ENCODE assay signal across 1 cellular context in genomic region chr16:89217388-89218191, GRCh38.
TF ChIP-seq lines count a peak whose summit lies in the region.

Gene ZNF778 (plus strand): TSS chr16:89217703. CDS start chr16:89221128, 3,425 bp downstream.

TF ChIP-seq in HepG2, 621 proteins besides CTCF, POLR2A, EP300 and RAD21 (continued from another document and continues in another):
- TF ChIP-seq PCBP1 (IDR thresholded peaks at IDR 0.05; ENCODE audit: borderline replicate concordance, low read depth, low read length) (0 out of 2 replicates have a peak, but pooled peaks have one; percentile 21), TBP (CRISPR knock-in tag; IDR thresholded peaks at IDR 0.05) (no peak; the same call in 1 of the 2 replicates), KAT8 (CRISPR knock-in tag; IDR thresholded peaks at IDR 0.05) (peak; percentile 99), ZNF232 (CRISPR knock-in tag; IDR thresholded peaks at IDR 0.05; ENCODE audit: borderline replicate concordance) (peak; percentile 87; the same call in 1 of the 2 replicates), ZNF12 (CRISPR knock-in tag; IDR thresholded peaks at IDR 0.05) (peak; percentile 58; the same call in 1 of the 2 replicates), MAZ (IDR thresholded peaks at IDR 0.05; ENCODE audit: borderline replicate concordance, low read depth, low read length) (peak; percentile 69; the same call in 1 of the 2 replicates), MAZ (CRISPR knock-in tag; IDR thresholded peaks at IDR 0.05; ENCODE audit: low read depth) (peak; percentile 86), USF2 (IDR thresholded peaks at IDR 0.05; ENCODE audit: low read depth, low read length) (no peak), USF2 (CRISPR knock-in tag; IDR thresholded peaks at IDR 0.05; ENCODE audit: borderline replicate concordance) (no peak; the same call in 1 of the 2 replicates), THYN1 (CRISPR knock-in tag; IDR thresholded peaks at IDR 0.05; ENCODE audit: borderline replicate concordance, low read depth) (no peak), HIC2 (CRISPR knock-in tag; IDR thresholded peaks at IDR 0.05; ENCODE audit: low read depth) (no peak), HOXA5 (CRISPR knock-in tag; IDR thresholded peaks at IDR 0.05) (peak; percentile 91), SP5 (CRISPR knock-in tag; IDR thresholded peaks at IDR 0.05; ENCODE audit: borderline replicate concordance, low read depth) (peak; percentile 70; the same call in 1 of the 2 replicates), SRF (IDR thresholded peaks at IDR 0.05; ENCODE audit: low read depth, low read length) (peak; percentile 51; the same call in 1 of the 2 replicates), ZNF724P (CRISPR knock-in tag; IDR thresholded peaks at IDR 0.05; ENCODE audit: borderline replicate concordance) (0 out of 2 replicates have a peak, but pooled peaks have one; percentile 78), ZNF780A (CRISPR knock-in tag; IDR thresholded peaks at IDR 0.05) (no peak), JUND (CRISPR knock-in tag; IDR thresholded peaks at IDR 0.05) (peak; percentile 62; the same call in 1 of the 2 replicates), KLF15 (CRISPR knock-in tag; IDR thresholded peaks at IDR 0.05; ENCODE audit: borderline replicate concordance) (no peak; the same call in 1 of the 2 replicates), CCDC6 (CRISPR knock-in tag; IDR thresholded peaks at IDR 0.05) (no peak), ZNF496 (CRISPR knock-in tag; IDR thresholded peaks at IDR 0.05; ENCODE audit: insufficient replicate concordance) (no peak), SCMH1 (CRISPR knock-in tag; IDR thresholded peaks at IDR 0.05; ENCODE audit: borderline replicate concordance) (no peak), XBP1 (CRISPR knock-in tag; IDR thresholded peaks at IDR 0.05) (peak; percentile 56; the same call in 1 of the 2 replicates), ZNF652 (CRISPR knock-in tag; IDR thresholded peaks at IDR 0.05; ENCODE audit: borderline replicate concordance, low read depth) (no peak), NCOA5 (CRISPR knock-in tag; IDR thresholded peaks at IDR 0.05) (0 out of 2 replicates have a peak, but pooled peaks have one; percentile 59), PAWR (CRISPR knock-in tag; IDR thresholded peaks at IDR 0.05; ENCODE audit: borderline replicate concordance) (0 out of 2 replicates have a peak, but pooled peaks have one; percentile 73), GATAD2A (CRISPR knock-in tag; IDR thresholded peaks at IDR 0.05) (peak; percentile 47), SNAPC2 (CRISPR knock-in tag; IDR thresholded peaks at IDR 0.05) (no peak), ZNF7 (CRISPR knock-in tag; IDR thresholded peaks at IDR 0.05) (0 out of 2 replicates have a peak, but pooled peaks have one; percentile 16), ZNF720 (CRISPR knock-in tag; IDR thresholded peaks at IDR 0.05) (no peak), ZNF562 (CRISPR knock-in tag; IDR thresholded peaks at IDR 0.05; ENCODE audit: borderline replicate concordance) (no peak), BHLHE40 (IDR thresholded peaks at IDR 0.05; ENCODE audit: low read length) (no peak; the same call in 1 of the 2 replicates), ZSCAN12 (CRISPR knock-in tag; IDR thresholded peaks at IDR 0.05) (peak; percentile 85; the same call in 1 of the 2 replicates), HNRNPK (IDR thresholded peaks at IDR 0.05; ENCODE audit: low read depth, low read length, poor library complexity, severe bottlenecking) (peak; percentile 91), ADNP (CRISPR knock-in tag; IDR thresholded peaks at IDR 0.05) (no peak), ZNF354B (CRISPR knock-in tag; IDR thresholded peaks at IDR 0.05) (no peak), ZNF367 (CRISPR knock-in tag; IDR thresholded peaks at IDR 0.05; ENCODE audit: borderline replicate concordance) (no peak; the same call in 1 of the 2 replicates), ZNF615 (CRISPR knock-in tag; IDR thresholded peaks at IDR 0.05; ENCODE audit: borderline replicate concordance) (no peak), FOSL2 (CRISPR knock-in tag; IDR thresholded peaks at IDR 0.05) (peak; percentile 46), EED (CRISPR knock-in tag; IDR thresholded peaks at IDR 0.05) (peak; percentile 98), SMAD1 (CRISPR knock-in tag; IDR thresholded peaks at IDR 0.05; ENCODE audit: borderline replicate concordance, low read depth) (0 out of 2 replicates have a peak, but pooled peaks have one; percentile 44), ZNF446 (CRISPR knock-in tag; IDR thresholded peaks at IDR 0.05) (peak; percentile 36; the same call in 1 of the 2 replicates), ISX (CRISPR knock-in tag; conservative IDR thresholded peaks at IDR 0.05) (no peak; the same call in 1 of the 2 replicates), PBX2 (CRISPR knock-in tag; IDR thresholded peaks at IDR 0.05) (no peak; the same call in 1 of the 2 replicates), SPEN (CRISPR knock-in tag; IDR thresholded peaks at IDR 0.05; ENCODE audit: low read depth) (peak; percentile 99), SKI (IDR thresholded peaks at IDR 0.05; ENCODE audit: partially characterized antibody) (no peak), ZNF788 (CRISPR knock-in tag; IDR thresholded peaks at IDR 0.05; ENCODE audit: borderline replicate concordance) (peak; percentile 93; the same call in 1 of the 2 replicates), RXRB (CRISPR knock-in tag; IDR thresholded peaks at IDR 0.05; ENCODE audit: borderline replicate concordance) (peak; percentile 75), NFIB (CRISPR knock-in tag; IDR thresholded peaks at IDR 0.05; ENCODE audit: borderline replicate concordance) (no peak), SIN3A (IDR thresholded peaks at IDR 0.05; ENCODE audit: borderline replicate concordance, low read depth, low read length) (peak; percentile 93), ZNF224 (CRISPR knock-in tag; IDR thresholded peaks at IDR 0.05) (no peak), THAP11 (CRISPR knock-in tag; IDR thresholded peaks at IDR 0.05) (peak; percentile 93), NAIF1 (CRISPR knock-in tag; IDR thresholded peaks at IDR 0.05; ENCODE audit: borderline replicate concordance) (no peak), BRF2 (CRISPR knock-in tag; IDR thresholded peaks at IDR 0.05) (peak; percentile 67; the same call in 1 of the 2 replicates), PRPF4 (IDR thresholded peaks at IDR 0.05; ENCODE audit: low read depth, low read length, poor library complexity, severe bottlenecking) (no peak)
- TF ChIP-seq, protein P1, sequence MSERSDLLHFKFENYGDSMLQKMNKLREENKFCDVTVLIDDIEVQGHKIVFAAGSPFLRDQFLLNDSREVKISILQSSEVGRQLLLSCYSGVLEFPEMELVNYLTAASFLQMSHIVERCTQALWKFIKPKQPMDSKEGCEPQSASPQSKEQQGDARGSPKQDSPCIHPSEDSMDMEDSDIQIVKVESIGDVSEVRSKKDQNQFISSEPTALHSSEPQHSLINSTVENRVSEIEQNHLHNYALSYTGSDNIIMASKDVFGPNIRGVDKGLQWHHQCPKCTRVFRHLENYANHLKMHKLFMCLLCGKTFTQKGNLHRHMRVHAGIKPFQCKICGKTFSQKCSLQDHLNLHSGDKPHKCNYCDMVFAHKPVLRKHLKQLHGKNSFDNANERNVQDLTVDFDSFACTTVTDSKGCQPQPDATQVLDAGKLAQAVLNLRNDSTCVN (CRISPR knock-in tag; IDR thresholded peaks at IDR 0.05; ENCODE audit: borderline replicate concordance), result peak; percentile 86
- TF ChIP-seq, protein P2, sequence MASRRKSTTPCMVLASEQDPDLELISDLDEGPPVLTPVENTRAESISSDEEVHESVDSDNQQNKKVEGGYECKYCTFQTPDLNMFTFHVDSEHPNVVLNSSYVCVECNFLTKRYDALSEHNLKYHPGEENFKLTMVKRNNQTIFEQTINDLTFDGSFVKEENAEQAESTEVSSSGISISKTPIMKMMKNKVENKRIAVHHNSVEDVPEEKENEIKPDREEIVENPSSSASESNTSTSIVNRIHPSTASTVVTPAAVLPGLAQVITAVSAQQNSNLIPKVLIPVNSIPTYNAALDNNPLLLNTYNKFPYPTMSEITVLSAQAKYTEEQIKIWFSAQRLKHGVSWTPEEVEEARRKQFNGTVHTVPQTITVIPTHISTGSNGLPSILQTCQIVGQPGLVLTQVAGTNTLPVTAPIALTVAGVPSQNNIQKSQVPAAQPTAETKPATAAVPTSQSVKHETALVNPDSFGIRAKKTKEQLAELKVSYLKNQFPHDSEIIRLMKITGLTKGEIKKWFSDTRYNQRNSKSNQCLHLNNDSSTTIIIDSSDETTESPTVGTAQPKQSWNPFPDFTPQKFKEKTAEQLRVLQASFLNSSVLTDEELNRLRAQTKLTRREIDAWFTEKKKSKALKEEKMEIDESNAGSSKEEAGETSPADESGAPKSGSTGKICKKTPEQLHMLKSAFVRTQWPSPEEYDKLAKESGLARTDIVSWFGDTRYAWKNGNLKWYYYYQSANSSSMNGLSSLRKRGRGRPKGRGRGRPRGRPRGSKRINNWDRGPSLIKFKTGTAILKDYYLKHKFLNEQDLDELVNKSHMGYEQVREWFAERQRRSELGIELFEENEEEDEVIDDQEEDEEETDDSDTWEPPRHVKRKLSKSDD (CRISPR knock-in tag; IDR thresholded peaks at IDR 0.05; ENCODE audit: low read depth), result 0 out of 2 replicates have a peak, but pooled peaks have one; percentile 19
- TF ChIP-seq, protein P3, sequence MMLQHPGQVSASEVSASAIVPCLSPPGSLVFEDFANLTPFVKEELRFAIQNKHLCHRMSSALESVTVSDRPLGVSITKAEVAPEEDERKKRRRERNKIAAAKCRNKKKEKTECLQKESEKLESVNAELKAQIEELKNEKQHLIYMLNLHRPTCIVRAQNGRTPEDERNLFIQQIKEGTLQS (CRISPR knock-in tag; IDR thresholded peaks at IDR 0.05), result peak; percentile 50; the same call in 1 of the 2 replicates
- TF ChIP-seq, protein P4, sequence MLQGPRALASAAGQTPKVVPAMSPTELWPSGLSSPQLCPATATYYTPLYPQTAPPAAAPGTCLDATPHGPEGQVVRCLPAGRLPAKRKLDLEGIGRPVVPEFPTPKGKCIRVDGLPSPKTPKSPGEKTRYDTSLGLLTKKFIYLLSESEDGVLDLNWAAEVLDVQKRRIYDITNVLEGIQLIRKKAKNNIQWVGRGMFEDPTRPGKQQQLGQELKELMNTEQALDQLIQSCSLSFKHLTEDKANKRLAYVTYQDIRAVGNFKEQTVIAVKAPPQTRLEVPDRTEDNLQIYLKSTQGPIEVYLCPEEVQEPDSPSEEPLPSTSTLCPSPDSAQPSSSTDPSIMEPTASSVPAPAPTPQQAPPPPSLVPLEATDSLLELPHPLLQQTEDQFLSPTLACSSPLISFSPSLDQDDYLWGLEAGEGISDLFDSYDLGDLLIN (CRISPR knock-in tag; IDR thresholded peaks at IDR 0.05; ENCODE audit: borderline replicate concordance), result peak; percentile 77; the same call in 1 of the 2 replicates
- TF ChIP-seq, protein P5, sequence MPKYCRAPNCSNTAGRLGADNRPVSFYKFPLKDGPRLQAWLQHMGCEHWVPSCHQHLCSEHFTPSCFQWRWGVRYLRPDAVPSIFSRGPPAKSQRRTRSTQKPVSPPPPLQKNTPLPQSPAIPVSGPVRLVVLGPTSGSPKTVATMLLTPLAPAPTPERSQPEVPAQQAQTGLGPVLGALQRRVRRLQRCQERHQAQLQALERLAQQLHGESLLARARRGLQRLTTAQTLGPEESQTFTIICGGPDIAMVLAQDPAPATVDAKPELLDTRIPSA (CRISPR knock-in tag; IDR thresholded peaks at IDR 0.05; ENCODE audit: borderline replicate concordance), result peak; percentile 69; the same call in 1 of the 2 replicates
